In genomic region chr1:28510350-28511223, GRCh38 we compare ENCODE assay signal across 8 cellular contexts. TPM values are rescaled to one million over a fixed set of nuclear protein-coding genes. Genes with fewer than 3 reads are reported as not detected.
DNase-seq lines count a peak whose midpoint lies in the region; ATAC-seq and FAIRE-seq lines count a peak whose summit lies in the region.

No MANE protein-coding gene starts in this region.

- H3K27ac ChIP-seq in substantia nigra (ENCODE audit: low read depth, low read length, poor library complexity, severe bottlenecking): no peak overlapping the region

- H3K4me3 Mint-ChIP-seq in activated naive CD4-positive, alpha-beta T cell treated with anti-CD3 and anti-CD28 coated beads, Interleukin-2, amount 50 U/mL, for 24 hours: peak overlapping the region; percentile 99

- in situ Hi-C loops in G401 (cut with HindIII; ENCODE audit: low sequenced_read_pairs): no loop called here

- H3K36me3 Mint-ChIP-seq in activated naive CD4-positive, alpha-beta T cell treated with anti-CD3 and anti-CD28 coated beads, Interleukin-2, amount 50 U/mL, for 24 hours: peaks cover 56% of the 10 kb centered on the region

- H3K4me1 Mint-ChIP-seq in activated naive CD4-positive, alpha-beta T cell treated with anti-CD3 and anti-CD28 coated beads, Interleukin-2, amount 50 U/mL, for 24 hours: peaks cover 41% of the 10 kb centered on the region

- no peaks in the 10 kb centered on the region for H3K9me3 Mint-ChIP-seq in activated naive CD4-positive, alpha-beta T cell treated with anti-CD3 and anti-CD28 coated beads, Interleukin-2, amount 50 U/mL, for 24 hours

- no peak for FAIRE-seq in GM19239 (lab: Jason Lieb, UNC)

- peak overlapping the region; percentile 100 for H3K27ac Mint-ChIP-seq in activated naive CD4-positive, alpha-beta T cell treated with anti-CD3 and anti-CD28 coated beads, Interleukin-2, amount 50 U/mL, for 24 hours

- ATAC-seq in HG02973 (IDR thresholded peaks at IDR 0.05; ENCODE audit: unreplicated experiment) (no peak), HG03196 (IDR thresholded peaks at IDR 0.05; ENCODE audit: unreplicated experiment) (no peak)

- no peaks in the 10 kb centered on the region for H3K27me3 Mint-ChIP-seq in activated naive CD4-positive, alpha-beta T cell treated with anti-CD3 and anti-CD28 coated beads, Interleukin-2, amount 50 U/mL, for 24 hours

- peak; percentile 46 for DNase-seq in G401 (ENCODE audit: low spot score)
- peak; percentile 82 for DNase-seq in NAMALWA (ENCODE audit: low spot score)
- DNase-seq in lung microvascular endothelial cell (ENCODE audit: low read depth in 2 of 2): peak; percentile 46 to 53
- no peak for DNase-seq in substantia nigra (lab: John Stamatoyannopoulos, UW)
- no peak for DNase-seq in GM19239 (ENCODE audit: insufficient read length, low spot score)

RNA-seq across cellular contexts. Expression of gene RCC1, which starts 4.7 kb away (rescaled TPM):
- 116 and 139 TPM in 2 replicates for total RNA-seq in G401 (2014; rRNA removed; shearing (Covaris generic))
- 40.1 and 46.6 TPM in 2 replicates for total RNA-seq in lung microvascular endothelial cell

RNA-seq across cellular contexts. Expression of gene TRNAU1AP, which starts 42.3 kb away (rescaled TPM):
- 20.2 and 35.6 TPM in 2 replicates for total RNA-seq in G401 (2014; rRNA removed; shearing (Covaris generic))
- 17.7 and 19.2 TPM in 2 replicates for total RNA-seq in lung microvascular endothelial cell

Comparison
In these comparisons a context has a peak if more than half of its experiments do, and no peak if none do; other contexts are left out.
1. DNase-seq: peak in G401 (single experiment), NAMALWA (single experiment) and lung microvascular endothelial cell (2 of 2); none in substantia nigra (0 of 49) and GM19239 (single experiment).